Comparison of ENCODE assay signal across 9 cellular contexts in the genomic region with DNA sequence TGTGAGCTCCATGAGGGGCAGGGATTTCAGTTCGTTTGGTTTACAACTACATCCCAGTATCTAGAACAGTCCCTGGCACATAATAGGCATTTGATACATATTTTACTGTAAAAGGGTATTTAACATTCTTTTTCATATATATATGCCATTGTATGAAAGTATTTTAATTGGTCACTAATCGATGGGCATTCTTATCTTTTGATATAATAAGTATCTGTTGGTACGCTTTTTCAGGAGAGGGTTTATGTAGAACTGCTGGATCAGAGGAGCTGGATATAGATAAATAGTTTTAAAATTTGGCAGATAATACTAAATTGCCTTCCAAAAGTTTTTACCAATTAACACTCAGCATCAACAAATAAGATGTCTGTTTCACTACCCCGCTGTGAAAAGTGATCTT. TPM values are rescaled to one million over a fixed set of nuclear protein-coding genes. Genes with fewer than 3 reads are reported as not detected.
A peak's percentile ranks its signal among the peaks of the same experiment; 100 is the strongest.
DNase-seq lines count a peak whose midpoint lies in the region; ATAC-seq, FAIRE-seq and TF ChIP-seq lines count a peak whose summit lies in the region.
"Had no signal": no experiment of that assay in that cellular context is flagged by ENCODE, and none has a peak within 500 bp of the region (broad histone marks: within the 10 kb centered on the region; RNA-seq: fewer than 3 reads in every experiment).

No MANE protein-coding gene starts in this region.

- TF ChIP-seq POLR2A in HepG2 (IDR thresholded peaks at IDR 0.05; ENCODE audit: insufficient read depth in 1 of 2, low read depth in 2 of 2, low read length in 2 of 2): no peak
- no peak for TF ChIP-seq POLR2A in thyroid gland (IDR thresholded peaks at IDR 0.05)

- no peak for FAIRE-seq in HepG2 (lab: Jason Lieb, UNC)

- BruUV-seq in HepG2 (replicated peaks; lab: Mats Ljungman, UMichigan): no TSS peak

- 61% methylated on average over 4 of the region's 4 CpGs for WGBS in HepG2 (ENCODE audit: low lambda C conversion rate)
- 67 to 70% methylated on average over 4 of the region's 4 CpGs for WGBS in thyroid gland, 2 donors

- H3K27ac ChIP-seq in HL-60 (replicated peaks) (peak overlapping the region; percentile 96), HepG2 (ENCODE audit: extremely low read length, insufficient read depth, low read length) (peak overlapping the region; percentile 89), thyroid gland (peak overlapping the region in 2 of 3 donors; percentile 79 to 91)

- H3K79me2 ChIP-seq in HepG2 (ENCODE audit: insufficient read depth, low read length): peaks cover 40% of the 10 kb centered on the region

- TF ChIP-seq EP300 in HepG2 (IDR thresholded peaks at IDR 0.05; ENCODE audit: low read depth in 2 of 2, low read length in 2 of 2): no peak
- no peak for TF ChIP-seq EP300 in HepG2 (CRISPR knock-in tag; IDR thresholded peaks at IDR 0.05; ENCODE audit: borderline replicate concordance)

- no peak for DNase-seq in HL-60 (ENCODE audit: low read depth in 1 of 2, low spot score in 1 of 2)
- no peak for DNase-seq in astrocyte of the spinal cord (ENCODE audit: low read depth, low spot score)
- DNase-seq in HepG2 (ENCODE audit: low spot score): no peak
- no peak for DNase-seq in thyroid gland
- no peak for DNase-seq in NCI-H1930 (lab: John Stamatoyannopoulos, UW)
- no peak for DNase-seq in HK-2 (ENCODE audit: unreplicated experiment)
- DNase-seq in ACHN: no peak
- DNase-seq: stimulated activated CD4-positive, alpha-beta T cell treated with anti-CD3 and anti-CD28 coated beads, Interleukin-15, amount 100 ng/mL, for 24 hours had no signal

- peaks cover 30% of the 10 kb centered on the region for H3K4me1 ChIP-seq in HepG2 (ENCODE audit: insufficient read depth, low read length)
- H3K4me1 ChIP-seq in thyroid gland: peaks cover 4 to 19% of the 10 kb centered on the region in 2 donors

- intact Hi-C loops in HepG2 (cut with micrococcal nuclease; ENCODE audit: unreplicated experiment): loop anchor here (2.0 kb wide), 1 partner anchor 19 kb away; no protein-coding TSS in a partner anchor
- intact Hi-C loops in thyroid gland (cut with DNase I): no loop called here

- ATAC-seq in HepG2 (no peak; the same call in 2 of the 3 replicates), GM19452 (IDR thresholded peaks at IDR 0.05; ENCODE audit: unreplicated experiment) (no peak)

- H2AFZ ChIP-seq in HepG2 (ENCODE audit: low read length): peak overlapping the region; percentile 92

- H4K20me1 ChIP-seq in HepG2 (ENCODE audit: insufficient read depth, low read length): peaks cover 33% of the 10 kb centered on the region

- H3K4me2 ChIP-seq in HepG2 (ENCODE audit: low read depth, low read length): peak overlapping the region; percentile 92

- POLR2A ChIA-PET in HepG2 (lab: Yijun Ruan, JAX): interaction anchor here (1.4 to 2.0 kb wide), 5 partner anchors 9 to 210 kb away, joined by 4 to 11 read pairs (median 7); partner anchors contain the start of genes CCPG1, PIERCE2, PIGB and PIGBOS1

- CTCF ChIA-PET in HepG2 (lab: Yijun Ruan, JAX; ENCODE audit: low intra/inter-chr PET ratio, low total read pairs): no interaction called here

- no peak for TF ChIP-seq RAD21 in HepG2 (CRISPR knock-in tag; IDR thresholded peaks at IDR 0.05)

- H3K4me3 ChIP-seq in HL-60 (replicated peaks; ENCODE audit: insufficient read depth, low read length): peak overlapping the region; percentile 86
- peak overlapping the region; percentile 94 for H3K4me3 ChIP-seq in astrocyte of the spinal cord (ENCODE audit: low read depth, low read length)
- peak overlapping the region; percentile 61 to 91 (median 65) for H3K4me3 ChIP-seq in HepG2 (replicated peaks in 1 of 3; ENCODE audit: insufficient read depth in 1 of 3, low read depth in 2 of 3, low read length in 3 of 3)
- peak overlapping the region in 2 of 3 donors; percentile 14 to 68 for H3K4me3 ChIP-seq in thyroid gland (replicated peaks in 1 of 3)

- no peaks in the 10 kb centered on the region for H3K9me3 ChIP-seq in HepG2 (ENCODE audit: low read length)
- no peaks in the 10 kb centered on the region for H3K9me3 ChIP-seq in thyroid gland

- in situ Hi-C loops in astrocyte of the spinal cord (cut with HindIII; ENCODE audit: low sequenced_read_pairs) (no loop called here), HepG2 (cut with HindIII; ENCODE audit: extremely low pct_ligation_motif_present, low pct_unique_long_range_greater_than_20kb) (no loop called here), ACHN (cut with HindIII; ENCODE audit: low pct_ligation_motif_present, low pct_unique_long_range_greater_than_20kb, low sequenced_read_pairs) (no loop called here)

- no peaks in the 10 kb centered on the region; a peak in 2 of 5 replicates for H3K36me3 ChIP-seq in HepG2 (replicated peaks in 1 of 2; ENCODE audit: control insufficient read depth in 1 of 2, insufficient read depth in 2 of 2, low read length in 2 of 2)
- no peaks in the 10 kb centered on the region for H3K36me3 ChIP-seq in thyroid gland

- H3K27me3 ChIP-seq in HL-60 (ENCODE audit: insufficient read depth, poor library complexity, severe bottlenecking): no peaks in the 10 kb centered on the region
- H3K27me3 ChIP-seq in HepG2 (ENCODE audit: control insufficient read depth in 1 of 2, insufficient read depth in 2 of 2, low read length in 2 of 2): no peaks in the 10 kb centered on the region; a peak in 1 of 5 replicates
- H3K27me3 ChIP-seq in thyroid gland: no peaks in the 10 kb centered on the region

- no peak for TF ChIP-seq CTCF in HL-60 (IDR thresholded peaks at IDR 0.05; ENCODE audit: insufficient read depth, low read length)
- TF ChIP-seq CTCF in astrocyte of the spinal cord (IDR thresholded peaks at IDR 0.05; ENCODE audit: low read depth, low read length): no peak
- no peak for TF ChIP-seq CTCF in HepG2 (CRISPR knock-in tag; IDR thresholded peaks at IDR 0.05)
- no peak for TF ChIP-seq CTCF in thyroid gland (IDR thresholded peaks at IDR 0.05)

- H3K9ac ChIP-seq in HepG2 (ENCODE audit: insufficient read depth, low read depth, low read length): peak overlapping the region; percentile 97

TF ChIP-seq in HepG2, 621 proteins besides CTCF, POLR2A, EP300 and RAD21:
- TF ChIP-seq EEA1 (CRISPR knock-in tag; IDR thresholded peaks at IDR 0.05; ENCODE audit: borderline replicate concordance) (no peak), CC2D1A (CRISPR knock-in tag; IDR thresholded peaks at IDR 0.05) (no peak), SNAPC5 (CRISPR knock-in tag; IDR thresholded peaks at IDR 0.05; ENCODE audit: borderline replicate concordance) (no peak), DMAP1 (CRISPR knock-in tag; IDR thresholded peaks at IDR 0.05) (no peak), HDAC1 (CRISPR knock-in tag; IDR thresholded peaks at IDR 0.05) (no peak)
TF ChIP-seq in HepG2: peak in this region for 0.

RNA-seq across cellular contexts. Expression of gene RSL24D1, which starts 1.0 kb away (rescaled TPM):
- total RNA-seq in HepG2 (2016; rRNA removed; fragmentation: Illumina TruSeq; extraction: Trizol): 100.0 and 153 TPM in 2 replicates
- total RNA-seq in HepG2 (2016; cell fraction: cytosol; rRNA removed; fragmentation: Illumina TruSeq; extraction: Trizol; ENCODE audit: low read depth): 44.2 and 54.5 TPM in 2 replicates
- total RNA-seq in HepG2 (2016; cell fraction: insoluble cytoplasmic fraction; rRNA removed; fragmentation: Illumina TruSeq; extraction: Trizol): 100 and 163 TPM in 2 replicates
- total RNA-seq in HepG2 (2016; cell fraction: membrane; rRNA removed; fragmentation: Illumina TruSeq; extraction: Trizol): 83.0 and 101 TPM in 2 replicates
- total RNA-seq in HepG2 (2016; cell fraction: nucleus; rRNA removed; fragmentation: Illumina TruSeq; extraction: Trizol): 54.6 and 54.9 TPM in 2 replicates
- polyA plus RNA-seq in HepG2 (2011; rRNA removed): 43.0 and 58.8 TPM in 2 replicates
- polyA plus RNA-seq in HepG2 (2011; cell fraction: cytosol; rRNA removed): 19.6 and 32.8 TPM in 2 replicates
- polyA plus RNA-seq in HepG2 (2011; cell fraction: nucleus; rRNA removed): 7.7 and 13.5 TPM in 2 replicates
- 125 and 131 TPM in 2 replicates for polyA plus RNA-seq in HepG2 (2012)
- 43.0 and 46.1 TPM in 2 replicates for polyA plus RNA-seq in HepG2 (2016; cell fraction: cytosol; fragmentation: Illumina TruSeq; extraction: Trizol; ENCODE audit: low read depth)
- polyA plus RNA-seq in HepG2 (2016; cell fraction: insoluble cytoplasmic fraction; fragmentation: Illumina TruSeq; extraction: Trizol; ENCODE audit: low read depth): 151 and 165 TPM in 2 replicates
- polyA plus RNA-seq in HepG2 (2016; cell fraction: membrane; fragmentation: Illumina TruSeq; extraction: Trizol; ENCODE audit: low read depth): 70.7 and 77.2 TPM in 2 replicates
- 62.7 and 62.9 TPM in 2 replicates for polyA plus RNA-seq in HepG2 (2016; cell fraction: nucleus; fragmentation: Illumina TruSeq; extraction: Trizol; ENCODE audit: insufficient read depth, low read depth)
- polyA minus RNA-seq in HepG2 (2011; rRNA and poly(A)+ RNA removed; ENCODE audit: low replicate concordance): 9.3 and 18.4 TPM in 2 replicates
- polyA minus RNA-seq in HepG2 (2011; cell fraction: cytosol; rRNA and poly(A)+ RNA removed): 26.4 and 32.4 TPM in 2 replicates
- polyA minus RNA-seq in HepG2 (2011; cell fraction: nucleus; rRNA and poly(A)+ RNA removed): 63.2 and 70.6 TPM in 2 replicates
- 100 to 1,000 TPM in 1 of 4 donors, 10 to 100 TPM in 3; 42.4 to 127 (median 70.3) TPM for total RNA-seq in thyroid gland

Comparison
In these comparisons a context has a peak if more than half of its experiments do, and no peak if none do; other contexts are left out.
1. H3K4me3 ChIP-seq: peak in every context shown above with its lines; median percentile 94 in astrocyte of the spinal cord; 86 in HL-60; 65 in HepG2; 41 in thyroid gland.